In genomic region chr3:69235227-69235626, GRCh38 we compare ENCODE assay signal across 6 cellular contexts.
DNase-seq lines count a peak whose midpoint lies in the region; ATAC-seq and TF ChIP-seq lines count a peak whose summit lies in the region.
"Not testable (repeated sequence)": the region's sequence is repeated elsewhere in the genome, so short reads cannot be mapped to it uniquely, and the experiment has no call there.

No MANE protein-coding gene starts in this region.

- not testable (repeated sequence) for H4K91ac ChIP-seq in mesenchymal stem cell (ENCODE audit: low read length)

- H2AK5ac ChIP-seq in mesenchymal stem cell (ENCODE audit: low read length, severe bottlenecking), result peak overlapping the region; percentile 6

- H2BK5ac ChIP-seq in mesenchymal stem cell (ENCODE audit: low read depth, low read length, poor library complexity, severe bottlenecking), result not testable (repeated sequence)

- peak overlapping the region in 3 of 8 donors; percentile 39 to 89 (median 87) for H3K4me3 Mint-ChIP-seq in CD4-positive, alpha-beta memory T cell
- H3K4me3 Mint-ChIP-seq in T-helper 17 cell; activated CD8-positive, alpha-beta memory T cell treated with anti-CD3 and anti-CD28 coated beads, Interleukin-2, amount 10 ng/mL, durations not matched to agents 7 days and 5 days: not testable (repeated sequence)
- H3K4me3 Mint-ChIP-seq in endothelial cell (ENCODE audit: unreplicated experiment), result peak overlapping the region; percentile 90

- not testable (repeated sequence) for H3K27me3 Mint-ChIP-seq in CD4-positive, alpha-beta memory T cell; T-helper 17 cell; activated CD8-positive, alpha-beta memory T cell treated with anti-CD3 and anti-CD28 coated beads, Interleukin-2, amount 10 ng/mL, durations not matched to agents 7 days and 5 days; endothelial cell (ENCODE audit: unreplicated experiment)

- H3K4me1 ChIP-seq in CD4-positive, alpha-beta memory T cell (ENCODE audit: insufficient read depth, low read length), result peaks cover 31% of the 10 kb centered on the region
- peaks cover 10% of the 10 kb centered on the region for H3K4me1 ChIP-seq in mesenchymal stem cell (ENCODE audit: control insufficient read depth, insufficient read depth, low read depth, low read length)

- 96% methylated on average over 4 of the region's 4 CpGs for WGBS in mesenchymal stem cell

- not testable (repeated sequence) for H3K36me3 ChIP-seq in CD4-positive, alpha-beta memory T cell (ENCODE audit: insufficient read depth, low read length); mesenchymal stem cell (ENCODE audit: control insufficient read depth in 1 of 2, insufficient read depth in 2 of 2, low read depth in 1 of 2, low read length in 2 of 2)

- ATAC-seq in T-helper 17 cell; activated CD8-positive, alpha-beta memory T cell treated with anti-CD3 and anti-CD28 coated beads, Interleukin-2, amount 10 ng/mL, durations not matched to agents 7 days and 5 days: not testable (repeated sequence)

- not testable (repeated sequence) for H3K4me2 ChIP-seq in mesenchymal stem cell (ENCODE audit: low read length, poor library complexity, severe bottlenecking)

- not testable (repeated sequence) for H3K14ac ChIP-seq in mesenchymal stem cell (ENCODE audit: low read length in 2 of 2)

- intact Hi-C loops in CD4-positive, alpha-beta memory T cell (cut with micrococcal nuclease), result loop anchor here (5.0 kb wide), 1 partner anchor 72 kb away; no protein-coding TSS in a partner anchor

- H3K9ac ChIP-seq in mesenchymal stem cell (ENCODE audit: low read length), result not testable (repeated sequence)

- not testable (repeated sequence) for H2BK120ac ChIP-seq in mesenchymal stem cell (ENCODE audit: low read depth, low read length)

- H3K4me1 Mint-ChIP-seq in CD4-positive, alpha-beta memory T cell, result peaks cover 15 to 34% (median 21%) of the 10 kb centered on the region in 4 donors
- H3K4me1 Mint-ChIP-seq in T-helper 17 cell, result peaks cover 14% of the 10 kb centered on the region
- peaks cover 15% of the 10 kb centered on the region for H3K4me1 Mint-ChIP-seq in activated CD8-positive, alpha-beta memory T cell treated with anti-CD3 and anti-CD28 coated beads, Interleukin-2, amount 10 ng/mL, durations not matched to agents 7 days and 5 days
- peaks cover 55% of the 10 kb centered on the region for H3K4me1 Mint-ChIP-seq in endothelial cell (ENCODE audit: unreplicated experiment)

- not testable (repeated sequence) for H2AFZ ChIP-seq in mesenchymal stem cell (ENCODE audit: low read depth, low read length)

- CTCF ChIA-PET in CD4-positive, alpha-beta memory T cell (lab: Charles Lee; ENCODE audit: partially characterized antibody), result interaction anchor here (0.7 to 3.5 kb wide), 3 partner anchors 9 to 73 kb away, joined by 3 to 29 read pairs (median 3); no protein-coding TSS in a partner anchor
- CTCF ChIA-PET in activated CD8-positive, alpha-beta memory T cell treated with anti-CD3 and anti-CD28 coated beads, Interleukin-2, amount 10 ng/mL, durations not matched to agents 7 days and 5 days (lab: Charles Lee), result interaction anchor here (1.0 to 3.8 kb wide), 4 partner anchors 10 to 73 kb away, joined by 4 to 26 read pairs (median 6); no protein-coding TSS in a partner anchor

- not testable (repeated sequence) for DNase-seq in CD4-positive, alpha-beta memory T cell; T-helper 17 cell; activated CD8-positive, alpha-beta memory T cell treated with anti-CD3 and anti-CD28 coated beads, Interleukin-2, amount 10 ng/mL, durations not matched to agents 7 days and 5 days; endothelial cell (ENCODE audit: low spot score); mesenchymal stem cell
- peak; percentile 4 for DNase-seq in M059J (ENCODE audit: low read depth)

- H3K4me3 ChIP-seq in CD4-positive, alpha-beta memory T cell (ENCODE audit: low read length in 2 of 2); mesenchymal stem cell (ENCODE audit: insufficient read depth in 1 of 2, low read depth in 1 of 2, low read length in 2 of 2): not testable (repeated sequence)

- not testable (repeated sequence) for H2BK15ac ChIP-seq in mesenchymal stem cell (ENCODE audit: low read depth, poor library complexity, severe bottlenecking)

- not testable (repeated sequence) for H3K9me3 ChIP-seq in CD4-positive, alpha-beta memory T cell (ENCODE audit: control insufficient read depth in 1 of 2, low read length in 2 of 2); T-helper 17 cell (ENCODE audit: control insufficient read depth, low read length, poor library complexity, severe bottlenecking); mesenchymal stem cell (ENCODE audit: control insufficient read depth, low read length)

- H3K18ac ChIP-seq in mesenchymal stem cell (ENCODE audit: low read depth in 1 of 2, low read length in 2 of 2), result not testable (repeated sequence)

- peak overlapping the region in 4 of 7 donors; percentile 15 to 95 (median 72) for H3K27ac Mint-ChIP-seq in CD4-positive, alpha-beta memory T cell
- H3K27ac Mint-ChIP-seq in T-helper 17 cell, result peak overlapping the region; percentile 75
- H3K27ac Mint-ChIP-seq in activated CD8-positive, alpha-beta memory T cell treated with anti-CD3 and anti-CD28 coated beads, Interleukin-2, amount 10 ng/mL, durations not matched to agents 7 days and 5 days, result peak overlapping the region; percentile 8
- not testable (repeated sequence) for H3K27ac Mint-ChIP-seq in endothelial cell (ENCODE audit: unreplicated experiment)

- POLR2A ChIA-PET in CD4-positive, alpha-beta memory T cell (lab: Charles Lee; ENCODE audit: partially characterized antibody), result interaction anchor here (1.1 kb wide), 1 partner anchor 9 kb away, joined by 3 read pairs; no protein-coding TSS in a partner anchor

- TF ChIP-seq CTCF in endothelial cell (IDR thresholded peaks at IDR 0.05; ENCODE audit: unreplicated experiment), result not testable (repeated sequence)

- H3K36me3 Mint-ChIP-seq in CD4-positive, alpha-beta memory T cell; T-helper 17 cell (ENCODE audit: low read depth); activated CD8-positive, alpha-beta memory T cell treated with anti-CD3 and anti-CD28 coated beads, Interleukin-2, amount 10 ng/mL, durations not matched to agents 7 days and 5 days: not testable (repeated sequence)
- peaks cover 26% of the 10 kb centered on the region for H3K36me3 Mint-ChIP-seq in endothelial cell (ENCODE audit: low read depth, unreplicated experiment)

- not testable (repeated sequence) for H3K9me3 Mint-ChIP-seq in CD4-positive, alpha-beta memory T cell; activated CD8-positive, alpha-beta memory T cell treated with anti-CD3 and anti-CD28 coated beads, Interleukin-2, amount 10 ng/mL, durations not matched to agents 7 days and 5 days (ENCODE audit: low read depth); endothelial cell (ENCODE audit: unreplicated experiment)

- not testable (repeated sequence) for H2BK12ac ChIP-seq in mesenchymal stem cell (ENCODE audit: low read length in 2 of 2)

- not testable (repeated sequence) for H3K27ac ChIP-seq in CD4-positive, alpha-beta memory T cell (ENCODE audit: low read depth, low read length); mesenchymal stem cell (ENCODE audit: low read length, poor library complexity, severe bottlenecking)

- not testable (repeated sequence) for H4K8ac ChIP-seq in mesenchymal stem cell (ENCODE audit: low read length)

- H3K4ac ChIP-seq in mesenchymal stem cell (ENCODE audit: low read depth in 1 of 2, low read length in 2 of 2), result not testable (repeated sequence)

- peaks cover 22% of the 10 kb centered on the region for H3K79me1 ChIP-seq in mesenchymal stem cell (replicated peaks; ENCODE audit: low read length, poor library complexity, severe bottlenecking)

- not testable (repeated sequence) for H3K23ac ChIP-seq in mesenchymal stem cell (ENCODE audit: low read length in 2 of 2)

- not testable (repeated sequence) for H3K27me3 ChIP-seq in CD4-positive, alpha-beta memory T cell (ENCODE audit: insufficient read depth, low read length); mesenchymal stem cell (ENCODE audit: control insufficient read depth in 1 of 2, insufficient read depth in 1 of 2, low read length in 2 of 2)
